Comparison of ENCODE assay signal across 8 cellular contexts in the genomic region with DNA sequence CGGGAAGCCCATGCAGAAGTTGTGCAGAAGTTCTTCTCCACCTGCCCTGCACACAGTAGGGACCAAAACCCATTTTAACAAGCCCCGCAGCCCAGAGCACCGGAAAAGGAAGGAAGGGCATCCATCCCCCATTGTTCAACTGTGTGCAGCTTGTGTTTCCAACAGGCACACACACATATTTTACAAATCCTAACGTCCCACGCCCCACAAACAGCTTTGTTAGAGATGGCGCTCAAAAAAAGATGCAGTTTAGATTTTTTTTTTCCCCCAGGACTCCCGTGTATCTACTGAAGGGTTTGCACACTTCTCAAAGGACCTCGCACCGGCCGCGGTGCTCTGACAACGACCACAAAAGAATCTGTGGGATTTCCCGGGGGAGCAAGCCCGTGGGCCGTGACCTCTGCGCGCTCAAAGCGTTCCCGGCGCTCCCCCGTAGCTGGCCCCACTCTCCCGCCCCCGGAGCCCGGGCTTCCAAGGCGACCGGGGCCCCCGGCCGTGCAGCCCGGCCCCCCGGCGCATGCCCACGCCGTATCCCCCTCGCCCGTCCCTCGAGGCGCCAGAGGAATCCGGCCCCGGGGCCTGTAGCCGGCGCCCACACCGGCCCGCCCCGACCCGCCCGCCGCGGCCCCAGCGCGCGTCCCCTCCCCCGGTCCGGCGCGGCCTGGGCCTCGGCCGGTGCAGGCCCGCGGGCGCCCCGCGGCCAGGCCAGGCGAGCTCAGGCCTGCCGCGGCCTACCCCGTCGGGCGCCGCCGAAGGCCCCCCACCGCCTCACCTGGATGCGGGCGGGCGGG. TPM values are rescaled to one million over a fixed set of nuclear protein-coding genes. Genes with fewer than 3 reads are reported as not detected.
DNase-seq lines count a peak whose midpoint lies in the region; ATAC-seq and TF ChIP-seq lines count a peak whose summit lies in the region.

No MANE protein-coding gene starts in this region.

- H3K4me3 ChIP-seq in mononuclear cell (ENCODE audit: low read length) = peak overlapping the region; percentile 42

- ATAC-seq in GM18861 (IDR thresholded peaks at IDR 0.05; ENCODE audit: unreplicated experiment) (peak; percentile 13), HG03108 (IDR thresholded peaks at IDR 0.05; ENCODE audit: unreplicated experiment) (peak; percentile 14)

- peaks cover 41% of the 10 kb centered on the region for H3K4me1 Mint-ChIP-seq in type B pancreatic cell (ENCODE audit: unreplicated experiment)

- DNase-seq in A172 (ENCODE audit: low spot score) = peak; percentile 13
- peak in 3 of 5 experiments; percentile 13 to 50 (median 20) for DNase-seq in T-helper 2 cell
- peak; percentile 33 for DNase-seq in dermis blood vessel endothelial cell
- DNase-seq in type B pancreatic cell (ENCODE audit: extremely low spot score, unreplicated experiment) = no peak
- DNase-seq in UCSD-AML1 (lab: John Stamatoyannopoulos, UW; ENCODE audit: unreplicated experiment) = no peak

- H3K27me3 Mint-ChIP-seq in type B pancreatic cell = no peaks in the 10 kb centered on the region

- H3K9me3 ChIP-seq in mononuclear cell (ENCODE audit: low read depth, low read length) = no peaks in the 10 kb centered on the region

- no peak for TF ChIP-seq CTCF in type B pancreatic cell (conservative IDR thresholded peaks at IDR 0.05)

- peaks cover 43% of the 10 kb centered on the region for H3K4me1 ChIP-seq in mononuclear cell (ENCODE audit: insufficient read depth, low read length)

- H3K27ac Mint-ChIP-seq in type B pancreatic cell = peak overlapping the region; percentile 95

- peaks cover 9% of the 10 kb centered on the region for H3K36me3 Mint-ChIP-seq in type B pancreatic cell

- H3K4me3 Mint-ChIP-seq in type B pancreatic cell = peak overlapping the region; percentile 100

- H3K27me3 ChIP-seq in mononuclear cell (ENCODE audit: insufficient read depth, low read length) = no peaks in the 10 kb centered on the region

- H3K9me3 Mint-ChIP-seq in type B pancreatic cell = no peaks in the 10 kb centered on the region

RNA-seq across cellular contexts. Expression of gene ELAVL1, which starts 0.5 kb away (rescaled TPM):
- total RNA-seq in A172 (2014; rRNA removed; shearing (Covaris generic)) = 69.3 and 79.7 TPM in 2 replicates
- total RNA-seq in dermis blood vessel endothelial cell (43.2 and 98.7 TPM in 2 replicates), mononuclear cell (9.2 TPM), type B pancreatic cell (ENCODE audit: low replicate concordance) (92.1 and 124 TPM in 2 replicates)

RNA-seq across cellular contexts. Expression of gene CCL25, which starts 47.6 kb away (rescaled TPM):
- not detected in 2 replicates for total RNA-seq in A172 (2014; rRNA removed; shearing (Covaris generic))
- not detected in 2 replicates for total RNA-seq in dermis blood vessel endothelial cell
- total RNA-seq in mononuclear cell = not detected
- total RNA-seq in type B pancreatic cell (ENCODE audit: low replicate concordance) = 1.4 and 5.6 TPM in 2 replicates

Comparison
In these comparisons a context has a peak if more than half of its experiments do, and no peak if none do; other contexts are left out.
1. DNase-seq: peak in A172 (single experiment), T-helper 2 cell (3 of 5) and dermis blood vessel endothelial cell (single experiment); none in type B pancreatic cell (single experiment) and UCSD-AML1 (single experiment).